Comparison of ENCODE assay signal across 34 cellular contexts in genomic region chr14:87229131-87229530, GRCh38.
"Had no signal": no experiment of that assay in that cellular context is flagged by ENCODE, and none has a peak within 500 bp of the region (broad histone marks: within the 10 kb centered on the region; RNA-seq: fewer than 3 reads in every experiment).

No MANE protein-coding gene starts in this region.

- H3K27ac ChIP-seq: KMS-11 had no signal

- H3K9ac ChIP-seq: KMS-11 had no signal

- H3K27me3 ChIP-seq: MG63 had no signal

- H3K4me3 ChIP-seq: MG63 had no signal

- DNase-seq: Karpas-422, Kasumi-1, MG63, MM.1S, MV-4-11, NCI-H1048, NCI-H1092, NCI-H1092 treated with DMSO at 0.1 percent for 48 hours, NCI-H1105, NCI-H1105 treated with DMSO at 0.1 percent for 48 hours, NCI-H1417, NCI-H1417 treated with DMSO at 0.1 percent for 48 hours, NCI-H1436, NCI-H1436 treated with DMSO at 0.1 percent for 48 hours, NCI-H146, NCI-H1694, NCI-H1694 treated with DMSO at 0.1 percent for 48 hours, NCI-H187, NCI-H187 treated with DMSO at 0.1 percent for 48 hours, NCI-H1930, NCI-H2029, NCI-H2029 treated with DMSO at 0.1 percent for 48 hours, NCI-H2081, NCI-H2107, NCI-H2171, NCI-H2171 treated with DMSO at 0.1 percent for 48 hours, NCI-H2227 treated with DMSO at 0.1 percent for 48 hours, NCI-H226, NCI-H345, NCI-H446, NCI-H446 treated with DMSO at 0.1 percent for 48 hours, NCI-H510A, NCI-H510A treated with DMSO at 0.1 percent for 48 hours had no signal

- H3K36me3 ChIP-seq: MG63 had no signal

- H3K9me3 ChIP-seq: MG63 had no signal

- H3K4me2 ChIP-seq: KMS-11 had no signal
